In genomic region chr7:55868989-55869388, GRCh38 we compare ENCODE assay signal across 11 cellular contexts. TPM values are rescaled to one million over a fixed set of nuclear protein-coding genes. Genes with fewer than 3 reads are reported as not detected.
"Had no signal": no experiment of that assay in that cellular context is flagged by ENCODE, and none has a peak within 500 bp of the region (broad histone marks: within the 10 kb centered on the region; RNA-seq: fewer than 3 reads in every experiment).

No MANE protein-coding gene starts in this region.

RNA-seq across cellular contexts. Expression of gene SEPTIN14, which starts 6.4 kb away (rescaled TPM):
- total RNA-seq: OCI-LY7, PC-3, Peyer's patch, Right ventricle myocardium inferior, Right ventricle myocardium superior, RPMI7951, SJCRH30, SJSA1, SK-MEL-5, T-cell had no signal
- polyA plus RNA-seq: SK-N-SH had no signal
